In the genomic region with DNA sequence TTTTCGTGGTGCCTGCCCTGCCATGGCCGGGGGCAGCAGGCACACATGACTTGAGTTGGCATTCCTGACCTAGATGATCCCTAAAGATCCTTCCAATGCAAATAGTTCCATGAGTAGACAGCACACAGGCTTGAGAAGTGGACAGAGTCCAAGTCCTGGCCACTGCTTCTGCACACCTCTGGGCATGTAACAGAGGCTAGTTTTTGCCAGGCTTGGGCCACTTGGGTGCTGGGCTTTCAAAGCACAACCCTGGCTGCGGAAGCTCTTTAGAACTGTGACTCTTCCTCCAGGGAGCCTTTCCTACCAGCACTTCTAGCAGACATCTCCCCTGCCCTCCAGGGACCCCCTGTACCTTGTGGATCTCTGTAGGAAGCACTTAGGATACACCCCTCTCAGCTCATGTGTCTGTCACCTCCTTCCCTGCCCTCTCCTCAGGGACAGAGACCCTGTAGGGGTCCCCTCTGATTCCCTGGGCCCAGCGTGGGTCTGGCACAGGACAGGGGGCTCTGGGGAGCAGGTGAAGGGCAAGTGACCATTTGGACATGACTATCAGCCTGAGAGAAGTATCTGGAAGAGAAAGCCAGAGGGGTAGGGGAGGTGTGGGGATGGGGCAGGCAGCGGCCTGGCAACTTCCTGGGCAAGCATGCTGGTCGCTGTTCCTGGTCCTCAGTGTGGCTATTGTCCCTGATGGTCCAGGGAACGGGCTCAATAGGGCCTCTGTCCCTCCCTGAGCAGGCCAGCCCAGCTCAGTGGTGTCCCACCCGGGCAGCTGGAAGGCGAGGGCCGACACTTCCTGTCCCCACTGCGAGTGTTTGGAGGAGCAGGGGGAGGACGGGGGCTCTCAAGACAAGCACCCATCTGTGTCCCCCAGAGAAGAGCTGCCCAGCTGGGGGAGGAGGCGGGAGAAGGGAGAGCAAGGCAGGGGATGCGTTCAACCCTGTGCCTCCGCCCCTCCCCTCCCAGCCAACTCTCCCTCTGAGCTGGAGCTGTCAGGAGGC, we compare ENCODE assay signal across 15 cellular contexts. TPM values are rescaled to one million over a fixed set of nuclear protein-coding genes. Genes with fewer than 3 reads are reported as not detected.
DNase-seq lines count a peak whose midpoint lies in the region.
"Had no signal": no experiment of that assay in that cellular context is flagged by ENCODE, and none has a peak within 500 bp of the region (broad histone marks: within the 10 kb centered on the region; RNA-seq: fewer than 3 reads in every experiment).

No MANE protein-coding gene starts in this region.

- peaks cover 34% of the 10 kb centered on the region for H3K36me3 ChIP-seq in adipocyte (ENCODE audit: control insufficient read depth, insufficient read depth, low read length, severe bottlenecking)
- peaks cover 0 to 2% of the 10 kb centered on the region in 2 donors for H3K36me3 ChIP-seq in mucosa of rectum (ENCODE audit: control insufficient read depth in 2 of 2, insufficient read depth in 2 of 2, low read length in 2 of 2)
- H3K36me3 ChIP-seq in stomach smooth muscle (ENCODE audit: control insufficient read depth in 2 of 2, insufficient read depth in 2 of 2, low read length in 2 of 2) = peaks cover 2 to 4% of the 10 kb centered on the region in 2 donors
- H3K36me3 ChIP-seq in mesendoderm (ENCODE audit: control insufficient read depth, insufficient read depth, low read length) = no peaks in the 10 kb centered on the region
- H3K36me3 ChIP-seq: HAP-1 had no signal

- H3K79me2 ChIP-seq in mesendoderm (ENCODE audit: control insufficient read depth, insufficient read depth, low read length) = no peaks in the 10 kb centered on the region

- no peak overlapping the region for H4K5ac ChIP-seq in mesendoderm (ENCODE audit: low read length)

- no peaks in the 10 kb centered on the region for H3K27me3 Mint-ChIP-seq in T-helper 2 cell treated with Interferon-gamma antibody and Interleukin-4, amounts not matched to agents 5 μg/mL and 100 μg/mL, for 36 hours (ENCODE audit: low read depth)
- H3K27me3 Mint-ChIP-seq: CD4-positive, alpha-beta T cell had no signal

- H3K36me3 Mint-ChIP-seq in T-helper 2 cell treated with Interferon-gamma antibody and Interleukin-4, amounts not matched to agents 5 μg/mL and 100 μg/mL, for 36 hours (ENCODE audit: low read depth) = no peaks in the 10 kb centered on the region
- H3K36me3 Mint-ChIP-seq: immature natural killer cell had no signal

- H2AK5ac ChIP-seq in mesendoderm (ENCODE audit: low read length) = no peak overlapping the region

- DNase-seq in adipocyte (ENCODE audit: low read depth) = no peak
- peak; percentile 100 for DNase-seq in globus pallidus (ENCODE audit: low spot score)
- DNase-seq in NCI-H1436 treated with DMSO at 0.1 percent for 48 hours (lab: John Stamatoyannopoulos, UW) = no peak
- DNase-seq in T-helper 2 cell treated with Interferon-gamma antibody and Interleukin-4, amounts not matched to agents 5 μg/mL and 100 μg/mL, for 36 hours (ENCODE audit: low spot score) = no peak
- DNase-seq in mesendoderm = no peak
- DNase-seq: activated CD4-positive, alpha-beta T cell treated with anti-CD3 and anti-CD28 coated beads, Interleukin-2, amount 50 U/mL, for 4 hours; activated effector memory CD4-positive, alpha-beta T cell treated with anti-CD3 and anti-CD28 coated beads, Interleukin-2, amount 50 U/mL, for 16 hours; CD4-positive, alpha-beta T cell; immature natural killer cell; NCI-H510A treated with DMSO at 0.1 percent for 48 hours; stimulated activated CD4-positive, alpha-beta T cell treated with anti-CD3 and anti-CD28 coated beads, Interleukin-4, amount 100 ng/mL, for 24 hours; stimulated activated naive CD4-positive, alpha-beta T cell treated with Interleukin-2 at 50 U/mL for 16 hours had no signal

- WGBS in mesendoderm (ENCODE audit: extremely low coverage, insufficient coverage, low lambda C conversion rate) = no CpG with 5 or more reads among the region's 15 CpGs

- H3K23ac ChIP-seq in mesendoderm (ENCODE audit: low read length) = no peak overlapping the region

- H3K27ac ChIP-seq in mucosa of rectum (ENCODE audit: low read depth in 2 of 2, low read length in 2 of 2) (peak overlapping the region; percentile 23 to 27), stomach smooth muscle (ENCODE audit: low read length) (no peak overlapping the region), mesendoderm (ENCODE audit: low read depth, low read length) (no peak overlapping the region)

- H3K4me1 ChIP-seq in adipocyte (ENCODE audit: control insufficient read depth, insufficient read depth, low read length) (peaks cover 61% of the 10 kb centered on the region), mucosa of rectum (ENCODE audit: control insufficient read depth in 2 of 2, insufficient read depth in 2 of 2, low read length in 2 of 2) (peaks cover 35 to 46% of the 10 kb centered on the region in 2 donors), stomach smooth muscle (ENCODE audit: control insufficient read depth, insufficient read depth, low read length) (no peaks in the 10 kb centered on the region), mesendoderm (ENCODE audit: control insufficient read depth, low read depth, low read length) (peaks cover 3% of the 10 kb centered on the region)
- H3K4me1 ChIP-seq: HAP-1 had no signal

- H3K18ac ChIP-seq in mesendoderm (ENCODE audit: low read length) = no peak overlapping the region

- no peak overlapping the region for H3K56ac ChIP-seq in mesendoderm (ENCODE audit: low read length)

- H3K4me3 ChIP-seq in adipocyte (ENCODE audit: low read length) (no peak overlapping the region), mucosa of rectum (ENCODE audit: low read length in 2 of 2) (no peak overlapping the region), stomach smooth muscle (ENCODE audit: low read length in 2 of 2) (peak overlapping the region in 1 of 2 donors; percentile 55), mesendoderm (ENCODE audit: low read length) (no peak overlapping the region)
- H3K4me3 ChIP-seq: HAP-1 had no signal

- peak overlapping the region; percentile 59 for H3K9ac ChIP-seq in adipocyte (ENCODE audit: low read length)
- H3K9ac ChIP-seq in mucosa of rectum (ENCODE audit: low read depth in 1 of 2, low read length in 2 of 2) = no peak overlapping the region
- peak overlapping the region; percentile 0 to 29 for H3K9ac ChIP-seq in stomach smooth muscle (ENCODE audit: low read length in 2 of 2)
- no peak overlapping the region for H3K9ac ChIP-seq in mesendoderm (ENCODE audit: low read length)

- no peaks in the 10 kb centered on the region for H3K9me3 ChIP-seq in adipocyte (ENCODE audit: control insufficient read depth, low read length)
- H3K9me3 ChIP-seq in mucosa of rectum (ENCODE audit: control insufficient read depth in 2 of 2, low read length in 2 of 2) = no peaks in the 10 kb centered on the region
- H3K9me3 ChIP-seq in stomach smooth muscle (ENCODE audit: control insufficient read depth in 2 of 2, low read length in 2 of 2) = no peaks in the 10 kb centered on the region
- H3K9me3 ChIP-seq: HAP-1 had no signal

- H3K4me3 Mint-ChIP-seq in T-helper 2 cell treated with Interferon-gamma antibody and Interleukin-4, amounts not matched to agents 5 μg/mL and 100 μg/mL, for 36 hours = no peak overlapping the region
- H3K4me3 Mint-ChIP-seq: CD4-positive, alpha-beta T cell; immature natural killer cell had no signal

- no peak overlapping the region for H3K4ac ChIP-seq in mesendoderm (ENCODE audit: low read depth, low read length)

- H2BK15ac ChIP-seq in mesendoderm (replicated peaks; ENCODE audit: low read depth) = no peak overlapping the region

- H3K27me3 ChIP-seq in adipocyte (replicated peaks; ENCODE audit: control insufficient read depth, insufficient read depth, low read length) = no peaks in the 10 kb centered on the region
- H3K27me3 ChIP-seq in mucosa of rectum (ENCODE audit: control insufficient read depth in 2 of 2, insufficient read depth in 2 of 2, low read length in 2 of 2) = no peaks in the 10 kb centered on the region
- no peaks in the 10 kb centered on the region for H3K27me3 ChIP-seq in stomach smooth muscle (ENCODE audit: control insufficient read depth in 1 of 2, insufficient read depth in 2 of 2, low read length in 2 of 2)
- no peaks in the 10 kb centered on the region for H3K27me3 ChIP-seq in mesendoderm (ENCODE audit: insufficient read depth, low read length, poor library complexity)

- no peak overlapping the region for H3K27ac Mint-ChIP-seq in T-helper 2 cell treated with Interferon-gamma antibody and Interleukin-4, amounts not matched to agents 5 μg/mL and 100 μg/mL, for 36 hours
- H3K27ac Mint-ChIP-seq: CD4-positive, alpha-beta T cell; immature natural killer cell had no signal

- H3K9me3 Mint-ChIP-seq in T-helper 2 cell treated with Interferon-gamma antibody and Interleukin-4, amounts not matched to agents 5 μg/mL and 100 μg/mL, for 36 hours = no peaks in the 10 kb centered on the region
- H3K9me3 Mint-ChIP-seq: CD4-positive, alpha-beta T cell; immature natural killer cell had no signal

- H2BK120ac ChIP-seq in mesendoderm (ENCODE audit: low read depth, low read length) = no peak overlapping the region

- H3K79me1 ChIP-seq in mesendoderm (ENCODE audit: low read length) = no peaks in the 10 kb centered on the region

- no peak overlapping the region for H4K8ac ChIP-seq in mesendoderm (ENCODE audit: low read depth, low read length)

- H3K4me1 Mint-ChIP-seq in T-helper 2 cell treated with Interferon-gamma antibody and Interleukin-4, amounts not matched to agents 5 μg/mL and 100 μg/mL, for 36 hours (ENCODE audit: low read depth) = peaks cover 2% of the 10 kb centered on the region

- no peak overlapping the region for H3K4me2 ChIP-seq in mesendoderm (ENCODE audit: low read length)

- no peak overlapping the region for H2BK5ac ChIP-seq in mesendoderm (ENCODE audit: low read length)

RNA-seq across cellular contexts. Expression of a gene that starts 36.1 kb away (rescaled TPM):
- polyA plus RNA-seq in mesendoderm (2013, experiment 1 of 2) = 4.7 TPM
- polyA plus RNA-seq in mesendoderm (2013, experiment 2 of 2) = 5.0 TPM

Comparison
In these comparisons a context has a peak if more than half of its experiments do, and no peak if none do; other contexts are left out.
1. H3K9ac ChIP-seq: peak in adipocyte (single experiment) and stomach smooth muscle (2 of 2); none in mucosa of rectum (0 of 2) and mesendoderm (single experiment).
2. H3K27ac ChIP-seq: peak in mucosa of rectum (2 of 2); none in stomach smooth muscle (single experiment) and mesendoderm (single experiment).